8 cellular contexts compared by ENCODE assay signal in the genomic region with DNA sequence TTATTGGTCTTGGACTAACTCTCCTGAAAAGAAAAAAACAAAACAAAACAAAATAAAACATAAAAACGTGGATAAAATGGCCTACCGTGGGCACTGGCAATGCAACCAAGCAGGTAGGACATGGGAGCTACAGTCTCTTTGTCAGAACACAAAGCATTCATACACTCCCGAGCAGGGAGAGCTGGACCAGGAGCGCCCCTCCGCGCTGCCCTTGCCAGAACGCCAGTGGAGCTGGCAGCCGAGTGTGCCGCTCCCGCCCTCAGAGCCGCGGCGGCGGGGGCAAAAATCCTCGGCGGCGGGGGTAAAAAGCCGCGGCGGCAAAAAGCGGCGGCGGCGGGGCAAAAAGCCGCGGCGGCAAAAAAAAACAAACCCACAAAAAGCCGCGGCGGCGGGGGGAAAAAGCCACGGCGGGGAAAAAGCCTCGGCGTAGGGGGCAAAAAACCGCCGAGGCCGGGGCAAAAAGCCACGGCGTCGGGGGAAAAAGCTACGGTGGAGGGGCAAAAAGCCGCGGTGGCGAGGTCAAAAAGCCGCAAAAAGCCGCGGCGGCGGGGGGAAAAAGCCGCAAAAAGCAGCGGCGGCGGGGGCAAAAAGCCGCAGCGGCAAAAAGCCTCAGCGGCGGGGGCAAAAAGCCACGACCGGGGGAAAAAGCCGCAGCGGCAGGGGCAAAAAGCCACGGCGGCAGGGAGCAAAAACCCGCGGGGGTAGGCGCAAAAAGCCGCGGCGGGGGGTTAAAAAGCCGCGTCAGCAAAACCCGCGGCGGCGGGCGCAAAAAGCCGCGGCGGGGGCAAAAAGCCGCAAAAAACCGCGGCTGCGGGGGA.
DNase-seq lines count a peak whose midpoint lies in the region; ATAC-seq and TF ChIP-seq lines count a peak whose summit lies in the region.

No MANE protein-coding gene starts in this region.

- H3K27ac ChIP-seq in suprapubic skin: no peak overlapping the region

- no peak for TF ChIP-seq POLR2A in suprapubic skin (IDR thresholded peaks at IDR 0.05)

- 15% methylated on average over 84 of the region's 84 CpGs for WGBS in suprapubic skin

- DNase-seq in T-helper 1 cell (no peak), RPMI7951 (ENCODE audit: low read depth) (peak; percentile 23), left ventricle myocardium superior (peak; percentile 33), suprapubic skin (ENCODE audit: low spot score in 2 of 2) (peak in 1 of 2 donors; percentile 63), kidney glomerular epithelial cell (lab: John Stamatoyannopoulos, UW) (no peak)
- no peak for DNase-seq in activated CD4-positive, alpha-beta T cell treated with anti-CD3 and anti-CD28 coated beads, Interleukin-2, amount 50 U/mL, for 4 hours

- peaks cover 17% of the 10 kb centered on the region for H3K4me1 ChIP-seq in suprapubic skin

- no peak for TF ChIP-seq EP300 in suprapubic skin (IDR thresholded peaks at IDR 0.05)

- no peaks in the 10 kb centered on the region for H3K36me3 ChIP-seq in suprapubic skin

- no peaks in the 10 kb centered on the region for H3K9me3 ChIP-seq in suprapubic skin

- peak overlapping the region; percentile 45 for H3K27ac Mint-ChIP-seq in T-helper 1 cell treated with Interleukin-12 subunit alpha and Interleukin-12 subunit beta and Interleukin-4 antibody, amounts not matched to agents 30 μg/mL and 1 μg/mL, for 36 hours

- no peak for ATAC-seq in left ventricle myocardium superior
- ATAC-seq in GM21423 (IDR thresholded peaks at IDR 0.05; ENCODE audit: unreplicated experiment): no peak

- peaks cover 29% of the 10 kb centered on the region for H3K9me3 Mint-ChIP-seq in T-helper 1 cell treated with Interleukin-12 subunit alpha and Interleukin-12 subunit beta and Interleukin-4 antibody, amounts not matched to agents 30 μg/mL and 1 μg/mL, for 36 hours

- intact Hi-C loops in left ventricle myocardium superior (cut with micrococcal nuclease): no loop called here

- peaks cover 19% of the 10 kb centered on the region for H3K27me3 Mint-ChIP-seq in T-helper 1 cell treated with Interleukin-12 subunit alpha and Interleukin-12 subunit beta and Interleukin-4 antibody, amounts not matched to agents 30 μg/mL and 1 μg/mL, for 36 hours (ENCODE audit: low read depth)

- H3K4me1 Mint-ChIP-seq in T-helper 1 cell treated with Interleukin-12 subunit alpha and Interleukin-12 subunit beta and Interleukin-4 antibody, amounts not matched to agents 30 μg/mL and 1 μg/mL, for 36 hours (ENCODE audit: low read depth): no peaks in the 10 kb centered on the region

- H3K27me3 ChIP-seq in suprapubic skin: peaks cover 28% of the 10 kb centered on the region

- peak overlapping the region; percentile 53 for H3K4me3 ChIP-seq in suprapubic skin

- peaks cover 2% of the 10 kb centered on the region for H3K36me3 Mint-ChIP-seq in T-helper 1 cell treated with Interleukin-12 subunit alpha and Interleukin-12 subunit beta and Interleukin-4 antibody, amounts not matched to agents 30 μg/mL and 1 μg/mL, for 36 hours (ENCODE audit: low read depth)

- no peak for TF ChIP-seq CTCF in suprapubic skin (IDR thresholded peaks at IDR 0.05)

- peak overlapping the region; percentile 9 for H3K4me3 Mint-ChIP-seq in T-helper 1 cell treated with Interleukin-12 subunit alpha and Interleukin-12 subunit beta and Interleukin-4 antibody, amounts not matched to agents 30 μg/mL and 1 μg/mL, for 36 hours

Comparison
In these comparisons a context has a peak if more than half of its experiments do, and no peak if none do; other contexts are left out.
1. DNase-seq: peak in RPMI7951 (single experiment) and left ventricle myocardium superior (single experiment); none in T-helper 1 cell (0 of 5), activated CD4-positive, alpha-beta T cell treated with anti-CD3 and anti-CD28 coated beads, Interleukin-2, amount 50 U/mL, for 4 hours (0 of 2) and kidney glomerular epithelial cell (single experiment).